24 cellular contexts compared by ENCODE assay signal in the genomic region with DNA sequence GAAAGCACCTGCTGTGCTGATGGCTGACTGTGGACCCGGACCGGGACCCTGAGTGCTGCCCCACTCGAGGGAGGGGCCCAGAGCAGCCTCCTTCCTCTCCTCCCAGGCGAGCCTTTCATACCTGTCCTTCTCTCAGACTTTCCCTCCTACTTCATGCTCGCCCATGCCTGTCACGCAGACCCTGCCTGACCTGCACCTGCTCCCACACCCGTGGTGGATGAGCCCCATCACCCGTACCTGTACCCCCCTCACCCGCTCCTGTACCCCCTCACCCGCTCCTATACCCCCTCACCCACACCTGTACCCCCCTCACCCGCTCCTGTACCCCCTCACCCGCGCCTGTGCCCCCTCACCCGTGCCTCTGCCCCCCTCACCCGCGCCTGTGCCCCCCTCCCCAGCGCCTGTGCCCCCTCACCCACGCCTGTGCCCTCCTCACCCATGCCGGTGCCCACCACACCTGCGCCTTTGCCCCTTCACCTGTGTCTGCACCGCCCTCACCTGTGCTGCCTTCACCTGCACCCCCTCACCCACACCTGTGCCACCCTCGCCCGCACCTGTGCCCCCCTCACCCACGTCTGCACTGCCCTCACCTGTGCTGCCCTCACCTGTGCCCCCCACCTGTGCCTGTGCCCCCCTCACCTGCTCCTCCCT. TPM values are rescaled to one million over a fixed set of nuclear protein-coding genes. Genes with fewer than 3 reads are reported as not detected.
DNase-seq lines count a peak whose midpoint lies in the region; ATAC-seq and TF ChIP-seq lines count a peak whose summit lies in the region.
"Had no signal": no experiment of that assay in that cellular context is flagged by ENCODE, and none has a peak within 500 bp of the region (broad histone marks: within the 10 kb centered on the region; RNA-seq: fewer than 3 reads in every experiment).

No MANE protein-coding gene starts in this region.

- H3K36me3 Mint-ChIP-seq in CD8-positive, alpha-beta T cell, result peaks cover 54% of the 10 kb centered on the region
- H3K36me3 Mint-ChIP-seq in endodermal cell (ENCODE audit: low read depth) (peaks cover 42% of the 10 kb centered on the region), progenitor cell of endocrine pancreas (ENCODE audit: insufficient read depth) (peaks cover 4% of the 10 kb centered on the region), WTC11 (peaks cover 17% of the 10 kb centered on the region)
- peaks cover 9% of the 10 kb centered on the region for H3K36me3 Mint-ChIP-seq in activated CD4-positive, alpha-beta memory T cell treated with anti-CD3 and anti-CD28 coated beads for 36 hours

- CTCF ChIA-PET in CD8-positive, alpha-beta T cell (lab: Charles Lee), result no interaction called here
- CTCF ChIA-PET in WTC11 (lab: Charles Lee), result interaction anchor here (0.6 to 2.3 kb wide), 3 partner anchors 9 to 57 kb away, joined by 5 to 8 read pairs (median 5); no protein-coding TSS in a partner anchor
- CTCF ChIA-PET in activated CD4-positive, alpha-beta memory T cell treated with anti-CD3 and anti-CD28 coated beads for 36 hours (lab: Charles Lee), result no interaction called here

- H3K36me3 ChIP-seq in CD8-positive, alpha-beta T cell (ENCODE audit: insufficient read depth, low read length), result peaks cover 5% of the 10 kb centered on the region
- H3K36me3 ChIP-seq in OCI-LY1 (ENCODE audit: insufficient read depth, low read length) (no peaks in the 10 kb centered on the region), endodermal cell (ENCODE audit: control insufficient read depth, insufficient read depth, low read length) (peaks cover 17% of the 10 kb centered on the region)
- H3K36me3 ChIP-seq: colonic mucosa had no signal

- H3K4me3 ChIP-seq in CD8-positive, alpha-beta T cell (ENCODE audit: low read depth, low read length), result no peak overlapping the region
- H3K4me3 ChIP-seq in OCI-LY1 (ENCODE audit: low read depth, low read length, poor library complexity, severe bottlenecking) (no peak overlapping the region), endodermal cell (ENCODE audit: low read length) (no peak overlapping the region)
- H3K4me3 ChIP-seq: colonic mucosa, pancreas had no signal

- 84 to 92% methylated on average over 3 to 15 of the region's 24 CpGs for WGBS in endodermal cell (ENCODE audit: insufficient coverage in 1 of 2, insufficient read length in 1 of 2), 2 experiments

- ATAC-seq in CD8-positive, alpha-beta T cell, result no peak
- no peak for ATAC-seq in WTC11
- ATAC-seq: activated CD8-positive, alpha-beta memory T cell treated with anti-CD3 and anti-CD28 coated beads, Interleukin-2, amount 10 ng/mL, durations not matched to agents 7 days and 5 days; pancreas; PC-3 had no signal

- POLR2A ChIA-PET in CD8-positive, alpha-beta T cell (lab: Charles Lee), result no interaction called here
- POLR2A ChIA-PET in WTC11 (lab: Charles Lee), result no interaction called here
- POLR2A ChIA-PET in activated CD4-positive, alpha-beta memory T cell treated with anti-CD3 and anti-CD28 coated beads for 36 hours (lab: Charles Lee), result no interaction called here

- peak overlapping the region; percentile 70 for H3K27ac Mint-ChIP-seq in CD8-positive, alpha-beta T cell
- no peak overlapping the region for H3K27ac Mint-ChIP-seq in endodermal cell
- peak overlapping the region; percentile 52 for H3K27ac Mint-ChIP-seq in progenitor cell of endocrine pancreas
- no peak overlapping the region for H3K27ac Mint-ChIP-seq in WTC11
- H3K27ac Mint-ChIP-seq in activated CD4-positive, alpha-beta memory T cell treated with anti-CD3 and anti-CD28 coated beads for 36 hours, result no peak overlapping the region

- H3K9me2 ChIP-seq in OCI-LY1 (ENCODE audit: low read depth, low read length), result no peaks in the 10 kb centered on the region

- H3K9me3 ChIP-seq in CD8-positive, alpha-beta T cell (ENCODE audit: low read length), result no peaks in the 10 kb centered on the region
- H3K9me3 ChIP-seq in OCI-LY1 (ENCODE audit: low read length), result no peaks in the 10 kb centered on the region
- H3K9me3 ChIP-seq in endodermal cell (ENCODE audit: control insufficient read depth, low read length), result no peaks in the 10 kb centered on the region
- H3K9me3 ChIP-seq: colonic mucosa, pancreas had no signal

- intact Hi-C loops in CD8-positive, alpha-beta T cell (cut with DNase I, micrococcal nuclease), result no loop called here
- intact Hi-C loops in activated CD4-positive, alpha-beta memory T cell treated with anti-CD3 and anti-CD28 coated beads for 36 hours (cut with micrococcal nuclease), result no loop called here

- H3K4me1 Mint-ChIP-seq in CD8-positive, alpha-beta T cell (ENCODE audit: low read depth), result peaks cover 72% of the 10 kb centered on the region
- H3K4me1 Mint-ChIP-seq in endodermal cell (peaks cover 34% of the 10 kb centered on the region), progenitor cell of endocrine pancreas (ENCODE audit: low read depth) (peaks cover 13% of the 10 kb centered on the region), WTC11 (peaks cover 52% of the 10 kb centered on the region)
- H3K4me1 Mint-ChIP-seq in activated CD4-positive, alpha-beta memory T cell treated with anti-CD3 and anti-CD28 coated beads for 36 hours (ENCODE audit: low read depth), result peaks cover 61% of the 10 kb centered on the region

- peak overlapping the region; percentile 42; the same call in 1 of the 2 replicates for H3K4me2 ChIP-seq in OCI-LY1 (ENCODE audit: low read length)

- no peak overlapping the region for H3K9ac ChIP-seq in OCI-LY1 (ENCODE audit: low read length)
- H3K9ac ChIP-seq in endodermal cell (ENCODE audit: extremely low read depth, low read length, poor library complexity, severe bottlenecking), result no peak overlapping the region

- no peaks in the 10 kb centered on the region for H3K27me3 Mint-ChIP-seq in CD8-positive, alpha-beta T cell (ENCODE audit: low read depth)
- H3K27me3 Mint-ChIP-seq in endodermal cell (ENCODE audit: insufficient read depth) (no peaks in the 10 kb centered on the region), progenitor cell of endocrine pancreas (no peaks in the 10 kb centered on the region), WTC11 (ENCODE audit: low read depth) (no peaks in the 10 kb centered on the region)
- H3K27me3 Mint-ChIP-seq in activated CD4-positive, alpha-beta memory T cell treated with anti-CD3 and anti-CD28 coated beads for 36 hours, result no peaks in the 10 kb centered on the region
- H3K27me3 Mint-ChIP-seq: activated CD8-positive, alpha-beta memory T cell treated with anti-CD3 and anti-CD28 coated beads, Interleukin-2, amount 10 ng/mL, durations not matched to agents 7 days and 5 days; CD4-positive, alpha-beta memory T cell; memory B cell; naive B cell had no signal

- H3K27me3 ChIP-seq in CD8-positive, alpha-beta T cell (ENCODE audit: insufficient read depth, low read length), result no peaks in the 10 kb centered on the region
- H3K27me3 ChIP-seq in OCI-LY1 (ENCODE audit: insufficient read depth, low read length) (no peaks in the 10 kb centered on the region), endodermal cell (ENCODE audit: control insufficient read depth, insufficient read depth, low read length, poor library complexity, severe bottlenecking) (no peaks in the 10 kb centered on the region)
- H3K27me3 ChIP-seq: colonic mucosa, pancreas had no signal

- no peak for TF ChIP-seq CTCF in CD8-positive, alpha-beta T cell (IDR thresholded peaks at IDR 0.05)
- TF ChIP-seq CTCF in OCI-LY1 (IDR thresholded peaks at IDR 0.05; ENCODE audit: low read length), result no peak
- no peak for TF ChIP-seq CTCF in endodermal cell (conservative IDR thresholded peaks at IDR 0.05)
- TF ChIP-seq CTCF in progenitor cell of endocrine pancreas (IDR thresholded peaks at IDR 0.05; ENCODE audit: unreplicated experiment), result no peak
- no peak for TF ChIP-seq CTCF in WTC11 (IDR thresholded peaks at IDR 0.05)

- peaks cover 27% of the 10 kb centered on the region for H3K79me2 ChIP-seq in OCI-LY1 (ENCODE audit: insufficient read depth, low read length)

- H3K4me1 ChIP-seq in CD8-positive, alpha-beta T cell (ENCODE audit: insufficient read depth, low read length), result peaks cover 35% of the 10 kb centered on the region
- H3K4me1 ChIP-seq in OCI-LY1 (ENCODE audit: insufficient read depth, low read length, severe bottlenecking) (peaks cover 44% of the 10 kb centered on the region), endodermal cell (ENCODE audit: control insufficient read depth, insufficient read depth, low read length) (peaks cover 8% of the 10 kb centered on the region)

- H3K27ac ChIP-seq in CD8-positive, alpha-beta T cell (ENCODE audit: low read depth, low read length), result no peak overlapping the region
- H3K27ac ChIP-seq in OCI-LY1 (ENCODE audit: low read depth, low read length, poor library complexity, severe bottlenecking) (no peak overlapping the region), endodermal cell (ENCODE audit: low read depth, low read length) (no peak overlapping the region)
- H3K27ac ChIP-seq: colonic mucosa, pancreas had no signal

- H2AFZ ChIP-seq in OCI-LY1 (ENCODE audit: low read length), result no peak overlapping the region

- no peak overlapping the region for H3K4me3 Mint-ChIP-seq in CD8-positive, alpha-beta T cell
- no peak overlapping the region for H3K4me3 Mint-ChIP-seq in endodermal cell
- H3K4me3 Mint-ChIP-seq in progenitor cell of endocrine pancreas (ENCODE audit: low read depth), result no peak overlapping the region
- H3K4me3 Mint-ChIP-seq in WTC11, result no peak overlapping the region
- no peak overlapping the region for H3K4me3 Mint-ChIP-seq in activated CD4-positive, alpha-beta memory T cell treated with anti-CD3 and anti-CD28 coated beads for 36 hours
- H3K4me3 Mint-ChIP-seq: activated CD8-positive, alpha-beta memory T cell treated with anti-CD3 and anti-CD28 coated beads, Interleukin-2, amount 10 ng/mL, durations not matched to agents 7 days and 5 days; naive B cell had no signal

- H3K9me3 Mint-ChIP-seq in CD8-positive, alpha-beta T cell, result no peaks in the 10 kb centered on the region
- H3K9me3 Mint-ChIP-seq in endodermal cell (no peaks in the 10 kb centered on the region), progenitor cell of endocrine pancreas (ENCODE audit: low read depth) (no peaks in the 10 kb centered on the region), WTC11 (no peaks in the 10 kb centered on the region)
- H3K9me3 Mint-ChIP-seq in activated CD4-positive, alpha-beta memory T cell treated with anti-CD3 and anti-CD28 coated beads for 36 hours, result no peaks in the 10 kb centered on the region
- H3K9me3 Mint-ChIP-seq: memory B cell, naive B cell had no signal

- DNase-seq in CD8-positive, alpha-beta T cell, result peak in 1 of 7 experiments; percentile 18
- DNase-seq in endodermal cell (peak; percentile 20), progenitor cell of endocrine pancreas (ENCODE audit: low spot score, unreplicated experiment) (no peak), superior temporal gyrus (ENCODE audit: extremely low spot score) (no peak), WTC11 (ENCODE audit: low spot score) (no peak), D341Med (ENCODE audit: low spot score) (no peak)
- DNase-seq in activated CD4-positive, alpha-beta memory T cell treated with anti-CD3 and anti-CD28 coated beads for 36 hours, result no peak
- DNase-seq: activated CD8-positive, alpha-beta memory T cell treated with anti-CD3 and anti-CD28 coated beads, Interleukin-2, amount 10 ng/mL, durations not matched to agents 7 days and 5 days; CD4-positive, alpha-beta memory T cell; colonic mucosa; DMS79; Karpas-422; kidney glomerular epithelial cell; naive B cell; NCI-H1048; NCI-H2029; NCI-H226; NCI-H774; PC-3; SIG-M5; T-helper 1 cell had no signal

- H4K20me1 ChIP-seq in OCI-LY1 (ENCODE audit: insufficient read depth, low read length), result no peaks in the 10 kb centered on the region

- H3F3A ChIP-seq in OCI-LY1 (ENCODE audit: insufficient read depth, low read length), result no peaks in the 10 kb centered on the region

RNA-seq across cellular contexts. Expression of a gene that starts 5.8 kb away (rescaled TPM):
- 10 to 100 TPM; 74.6 to 77.6 TPM for total RNA-seq in CD8-positive, alpha-beta T cell
- total RNA-seq in endodermal cell, result 10 to 100 TPM; 48.8 to 72.7 TPM
- 72.4 TPM for polyA plus RNA-seq in endodermal cell (2013, experiment 1 of 2)
- polyA plus RNA-seq in endodermal cell (2013, experiment 2 of 2), result 65.4 TPM
- total RNA-seq in progenitor cell of endocrine pancreas, result 77.8 and 81.3 TPM in 2 replicates
- 66.9 to 86.9 TPM (median 79.8 TPM) in 3 replicates for total RNA-seq in WTC11 (2021)
- total RNA-seq in activated CD4-positive, alpha-beta memory T cell treated with anti-CD3 and anti-CD28 coated beads for 36 hours, result 10 to 100 TPM; 47.3 to 50.3 TPM

RNA-seq across cellular contexts. Expression of a gene that starts 46.6 kb away (rescaled TPM):
- 100 to 1,000 TPM; 129 to 132 TPM for total RNA-seq in CD8-positive, alpha-beta T cell
- 100 to 1,000 TPM; 181 to 189 TPM for total RNA-seq in endodermal cell
- polyA plus RNA-seq in endodermal cell (2013, experiment 1 of 2), result 145 TPM
- 147 TPM for polyA plus RNA-seq in endodermal cell (2013, experiment 2 of 2)
- 199 and 204 TPM in 2 replicates for total RNA-seq in progenitor cell of endocrine pancreas
- total RNA-seq in WTC11 (2021), result 143 to 167 TPM (median 159 TPM) in 3 replicates
- total RNA-seq in activated CD4-positive, alpha-beta memory T cell treated with anti-CD3 and anti-CD28 coated beads for 36 hours, result 100 to 1,000 TPM; 154 to 162 TPM

RNA-seq across cellular contexts. Expression of a gene that starts 51.5 kb away (rescaled TPM):
- 10 to 100 TPM; 27.3 to 27.5 TPM for total RNA-seq in CD8-positive, alpha-beta T cell
- total RNA-seq in endodermal cell (10 to 100 TPM; 50.4 to 61.6 TPM), progenitor cell of endocrine pancreas (32.5 and 39.5 TPM in 2 replicates), WTC11 (2021) (36.9 to 41.5 TPM (median 40.4 TPM) in 3 replicates)
- polyA plus RNA-seq in endodermal cell (2013, experiment 1 of 2), result 19.2 TPM
- 17.1 TPM for polyA plus RNA-seq in endodermal cell (2013, experiment 2 of 2)
- total RNA-seq in activated CD4-positive, alpha-beta memory T cell treated with anti-CD3 and anti-CD28 coated beads for 36 hours, result 10 to 100 TPM; 20.2 to 21.5 TPM

Comparison
In these comparisons a context has a peak if more than half of its experiments do, and no peak if none do; other contexts are left out.
1. H3K27ac Mint-ChIP-seq: peak in CD8-positive, alpha-beta T cell (single experiment) and progenitor cell of endocrine pancreas (single experiment); none in endodermal cell (single experiment), WTC11 (single experiment) and activated CD4-positive, alpha-beta memory T cell treated with anti-CD3 and anti-CD28 coated beads for 36 hours (single experiment).